ENCODE assay signal across 1 cellular context in the genomic region with DNA sequence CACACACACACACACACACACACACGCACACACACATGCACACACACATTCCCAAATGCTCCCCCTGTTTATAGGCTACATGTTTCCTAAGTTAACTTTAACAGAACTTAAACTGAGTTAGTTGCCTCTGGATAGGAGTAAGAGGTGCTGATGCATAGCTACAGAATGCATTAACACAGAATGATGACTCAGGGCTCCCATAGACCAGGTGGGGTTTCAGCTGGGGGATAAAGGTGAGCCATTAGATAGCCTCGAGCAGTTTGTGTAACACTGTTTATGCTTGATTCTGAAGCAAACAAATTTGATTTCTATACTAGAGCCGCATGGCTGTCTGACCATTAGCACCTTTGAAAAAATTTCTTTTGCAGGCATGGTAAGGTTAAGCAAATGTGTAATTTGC.
TF ChIP-seq lines count a peak whose summit lies in the region.

No MANE protein-coding gene starts in this region.

TF ChIP-seq in GM23338, 12 proteins besides CTCF, POLR2A, EP300 and RAD21 (continued from another document):
- TF ChIP-seq ZNF462 (CRISPR knock-in tag; IDR thresholded peaks at IDR 0.05) (no peak), EZH2phosphoT487 (IDR thresholded peaks at IDR 0.05; ENCODE audit: unreplicated experiment) (no peak), POLR2AphosphoS5 (IDR thresholded peaks at IDR 0.05; ENCODE audit: low read depth) (no peak), JUNB (IDR thresholded peaks at IDR 0.05; ENCODE audit: unreplicated experiment) (no peak), ZNF114 (CRISPR knock-in tag; IDR thresholded peaks at IDR 0.05) (no peak), NANOG (IDR thresholded peaks at IDR 0.05; ENCODE audit: borderline replicate concordance) (no peak), STAT1 (IDR thresholded peaks at IDR 0.05; ENCODE audit: unreplicated experiment) (no peak), EZH2 (IDR thresholded peaks at IDR 0.05; ENCODE audit: low read depth, unreplicated experiment) (no peak), ZNF331 (CRISPR knock-in tag; IDR thresholded peaks at IDR 0.05; ENCODE audit: low read depth) (no peak)
- TF ChIP-seq, protein P1, sequence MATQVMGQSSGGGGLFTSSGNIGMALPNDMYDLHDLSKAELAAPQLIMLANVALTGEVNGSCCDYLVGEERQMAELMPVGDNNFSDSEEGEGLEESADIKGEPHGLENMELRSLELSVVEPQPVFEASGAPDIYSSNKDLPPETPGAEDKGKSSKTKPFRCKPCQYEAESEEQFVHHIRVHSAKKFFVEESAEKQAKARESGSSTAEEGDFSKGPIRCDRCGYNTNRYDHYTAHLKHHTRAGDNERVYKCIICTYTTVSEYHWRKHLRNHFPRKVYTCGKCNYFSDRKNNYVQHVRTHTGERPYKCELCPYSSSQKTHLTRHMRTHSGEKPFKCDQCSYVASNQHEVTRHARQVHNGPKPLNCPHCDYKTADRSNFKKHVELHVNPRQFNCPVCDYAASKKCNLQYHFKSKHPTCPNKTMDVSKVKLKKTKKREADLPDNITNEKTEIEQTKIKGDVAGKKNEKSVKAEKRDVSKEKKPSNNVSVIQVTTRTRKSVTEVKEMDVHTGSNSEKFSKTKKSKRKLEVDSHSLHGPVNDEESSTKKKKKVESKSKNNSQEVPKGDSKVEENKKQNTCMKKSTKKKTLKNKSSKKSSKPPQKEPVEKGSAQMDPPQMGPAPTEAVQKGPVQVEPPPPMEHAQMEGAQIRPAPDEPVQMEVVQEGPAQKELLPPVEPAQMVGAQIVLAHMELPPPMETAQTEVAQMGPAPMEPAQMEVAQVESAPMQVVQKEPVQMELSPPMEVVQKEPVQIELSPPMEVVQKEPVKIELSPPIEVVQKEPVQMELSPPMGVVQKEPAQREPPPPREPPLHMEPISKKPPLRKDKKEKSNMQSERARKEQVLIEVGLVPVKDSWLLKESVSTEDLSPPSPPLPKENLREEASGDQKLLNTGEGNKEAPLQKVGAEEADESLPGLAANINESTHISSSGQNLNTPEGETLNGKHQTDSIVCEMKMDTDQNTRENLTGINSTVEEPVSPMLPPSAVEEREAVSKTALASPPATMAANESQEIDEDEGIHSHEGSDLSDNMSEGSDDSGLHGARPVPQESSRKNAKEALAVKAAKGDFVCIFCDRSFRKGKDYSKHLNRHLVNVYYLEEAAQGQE (IDR thresholded peaks at IDR 0.05; ENCODE audit: unreplicated experiment): no peak
- TF ChIP-seq, protein P2, sequence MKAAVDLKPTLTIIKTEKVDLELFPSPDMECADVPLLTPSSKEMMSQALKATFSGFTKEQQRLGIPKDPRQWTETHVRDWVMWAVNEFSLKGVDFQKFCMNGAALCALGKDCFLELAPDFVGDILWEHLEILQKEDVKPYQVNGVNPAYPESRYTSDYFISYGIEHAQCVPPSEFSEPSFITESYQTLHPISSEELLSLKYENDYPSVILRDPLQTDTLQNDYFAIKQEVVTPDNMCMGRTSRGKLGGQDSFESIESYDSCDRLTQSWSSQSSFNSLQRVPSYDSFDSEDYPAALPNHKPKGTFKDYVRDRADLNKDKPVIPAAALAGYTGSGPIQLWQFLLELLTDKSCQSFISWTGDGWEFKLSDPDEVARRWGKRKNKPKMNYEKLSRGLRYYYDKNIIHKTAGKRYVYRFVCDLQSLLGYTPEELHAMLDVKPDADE (IDR thresholded peaks at IDR 0.05): no peak
TF ChIP-seq in GM23338: peak in this region for 0.
